In the genomic region with DNA sequence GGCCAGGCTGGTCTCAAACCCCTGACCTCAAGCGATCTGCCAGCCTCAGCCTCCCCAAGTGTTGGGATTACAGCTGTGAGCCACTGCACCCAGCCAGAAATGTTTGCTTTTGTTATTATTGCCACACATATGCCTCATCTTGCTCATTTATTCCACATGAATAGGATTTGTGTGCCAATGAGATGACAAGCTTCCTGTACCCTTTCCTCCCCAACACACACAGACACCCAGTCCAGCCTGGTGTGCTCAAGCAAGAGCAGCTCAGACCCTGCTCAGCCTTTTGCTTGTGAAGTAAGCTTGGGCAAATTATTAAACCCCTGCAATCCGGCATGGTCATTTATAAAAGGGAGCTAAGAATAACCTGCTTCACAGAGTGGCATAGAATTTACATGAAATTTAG, we compare ENCODE assay signal across 17 cellular contexts.
DNase-seq lines count a peak whose midpoint lies in the region; ATAC-seq, FAIRE-seq and TF ChIP-seq lines count a peak whose summit lies in the region.
"Had no signal": no experiment of that assay in that cellular context is flagged by ENCODE, and none has a peak within 500 bp of the region (broad histone marks: within the 10 kb centered on the region; RNA-seq: fewer than 3 reads in every experiment).

No MANE protein-coding gene starts in this region.

- H2AFZ ChIP-seq in IMR-90 (replicated peaks; ENCODE audit: low read length, poor library complexity): no peak overlapping the region

- H4K91ac ChIP-seq in IMR-90 (ENCODE audit: insufficient read depth, low read depth, low read length): no peak overlapping the region

- no CpG with 5 or more reads among the region's 2 CpGs for WGBS in IMR-90 (ENCODE audit: extremely low coverage in 2 of 2, insufficient read length in 1 of 2), 2 experiments

- H4K8ac ChIP-seq in IMR-90 (ENCODE audit: low read depth in 2 of 2, low read length in 2 of 2): no peak overlapping the region

- ATAC-seq in IMR-90 (ENCODE audit: low read depth) (no peak), GM19397 (IDR thresholded peaks at IDR 0.05; ENCODE audit: unreplicated experiment) (no peak)
- ATAC-seq: activated naive CD8-positive, alpha-beta T cell treated with anti-CD3 and anti-CD28 coated beads, Interleukin-2, amount 50 U/mL, for 24 hours; natural killer cell treated with Interleukin-12 subunit alpha and Interleukin-12 subunit beta and Interleukin-15 and Interleukin-18, amount 100 ng/mL, for 72 hours; stimulated activated naive CD8-positive, alpha-beta T cell treated with anti-CD3 and anti-CD28 coated beads, Interleukin-15, amount 100 ng/mL, for 72 hours had no signal

- no peaks in the 10 kb centered on the region; the same call in 1 of the 2 replicates for H3K9me1 ChIP-seq in IMR-90 (ENCODE audit: insufficient read depth, low read length)

- H3K36me3 ChIP-seq in IMR-90 (ENCODE audit: control insufficient read depth, insufficient read depth, low read length) (no peaks in the 10 kb centered on the region), vagina (no peaks in the 10 kb centered on the region)
- H3K36me3 ChIP-seq: left ventricle myocardium inferior, sigmoid colon had no signal

- intact Hi-C loops in IMR-90 (cut with micrococcal nuclease) (loop anchor here (10.0 kb wide), 1 partner anchor 206 kb away; no protein-coding TSS in a partner anchor), vagina (cut with DNase I) (no loop called here)

- no peak overlapping the region for H2BK120ac ChIP-seq in IMR-90 (ENCODE audit: low read depth, low read length)

- H2BK5ac ChIP-seq in IMR-90 (ENCODE audit: low read depth, low read length, poor library complexity, severe bottlenecking): no peak overlapping the region

- TF ChIP-seq RAD21 in IMR-90 (IDR thresholded peaks at IDR 0.05; ENCODE audit: low read length): no peak

- dilution Hi-C loops in IMR-90 (cut with HindIII; ENCODE audit: low sequenced_read_pairs, unreplicated experiment): no loop called here

- no peak overlapping the region for H3K18ac ChIP-seq in IMR-90 (ENCODE audit: low read depth, low read length)

- H2AK5ac ChIP-seq in IMR-90 (ENCODE audit: low read depth, low read length): no peak overlapping the region

- peaks cover 19% of the 10 kb centered on the region for H3K27me3 ChIP-seq in IMR-90 (ENCODE audit: control insufficient read depth, insufficient read depth, low read length)
- no peaks in the 10 kb centered on the region for H3K27me3 ChIP-seq in vagina
- H3K27me3 ChIP-seq: sigmoid colon had no signal

- no peak overlapping the region for H3K4me3 ChIP-seq in IMR-90 (ENCODE audit: insufficient read depth, low read depth, low read length)
- no peak overlapping the region for H3K4me3 ChIP-seq in vagina
- H3K4me3 ChIP-seq: left ventricle myocardium inferior, sigmoid colon had no signal

- no peak overlapping the region for H3K27ac Mint-ChIP-seq in T-helper 2 cell treated with Interferon-gamma antibody and Interleukin-4, amounts not matched to agents 5 μg/mL and 100 μg/mL, for 36 hours
- H3K27ac Mint-ChIP-seq: activated naive CD8-positive, alpha-beta T cell treated with anti-CD3 and anti-CD28 coated beads, Interleukin-2, amount 50 U/mL, for 24 hours; IgD-negative memory B cell; natural killer cell treated with Interleukin-12 subunit alpha and Interleukin-12 subunit beta and Interleukin-15 and Interleukin-18, amount 100 ng/mL, for 72 hours; stimulated activated naive CD8-positive, alpha-beta T cell treated with anti-CD3 and anti-CD28 coated beads, Interleukin-15, amount 100 ng/mL, for 72 hours had no signal

- no peak overlapping the region for H3K14ac ChIP-seq in IMR-90 (replicated peaks; ENCODE audit: low read depth, low read length)

- H3K23ac ChIP-seq in IMR-90 (ENCODE audit: low read depth, low read length): no peak overlapping the region

- H3K4me3 Mint-ChIP-seq in T-helper 2 cell treated with Interferon-gamma antibody and Interleukin-4, amounts not matched to agents 5 μg/mL and 100 μg/mL, for 36 hours: no peak overlapping the region
- H3K4me3 Mint-ChIP-seq: activated naive CD8-positive, alpha-beta T cell treated with anti-CD3 and anti-CD28 coated beads, Interleukin-2, amount 50 U/mL, for 24 hours; CD4-positive, alpha-beta memory T cell; natural killer cell treated with Interleukin-12 subunit alpha and Interleukin-12 subunit beta and Interleukin-15 and Interleukin-18, amount 100 ng/mL, for 72 hours; stimulated activated naive CD8-positive, alpha-beta T cell treated with anti-CD3 and anti-CD28 coated beads, Interleukin-15, amount 100 ng/mL, for 72 hours had no signal

- H4K20me1 ChIP-seq in IMR-90 (ENCODE audit: insufficient read depth, low read length): no peaks in the 10 kb centered on the region

- no peak overlapping the region for H3K27ac ChIP-seq in IMR-90 (ENCODE audit: insufficient read depth, low read length)
- no peak overlapping the region for H3K27ac ChIP-seq in vagina
- H3K27ac ChIP-seq: left ventricle myocardium inferior, sigmoid colon had no signal

- H3K9me3 ChIP-seq in IMR-90 (ENCODE audit: control insufficient read depth, insufficient read depth, low read length) (no peaks in the 10 kb centered on the region), vagina (no peaks in the 10 kb centered on the region)
- H3K9me3 ChIP-seq: left ventricle myocardium inferior, sigmoid colon had no signal

- no peak overlapping the region for H3K4me2 ChIP-seq in IMR-90 (ENCODE audit: low read depth, low read length)

- no peaks in the 10 kb centered on the region for H3K79me1 ChIP-seq in IMR-90 (ENCODE audit: low read depth in 1 of 2, low read length in 2 of 2)

- no peak overlapping the region for H3K9ac ChIP-seq in IMR-90 (ENCODE audit: low read depth, low read length)

- H2AK9ac ChIP-seq in IMR-90 (replicated peaks; ENCODE audit: low read depth, low read length, poor library complexity): no peak overlapping the region

- no peak overlapping the region for H3K56ac ChIP-seq in IMR-90 (ENCODE audit: extremely low read depth, insufficient read depth, low read length)

- no TSS peak for BruUV-seq in IMR-90 (replicated peaks; lab: Mats Ljungman, UMichigan)

- no peaks in the 10 kb centered on the region for H3K27me3 Mint-ChIP-seq in T-helper 2 cell treated with Interferon-gamma antibody and Interleukin-4, amounts not matched to agents 5 μg/mL and 100 μg/mL, for 36 hours (ENCODE audit: low read depth)
- H3K27me3 Mint-ChIP-seq: stimulated activated naive CD8-positive, alpha-beta T cell treated with anti-CD3 and anti-CD28 coated beads, Interleukin-15, amount 100 ng/mL, for 72 hours had no signal

- H2BK20ac ChIP-seq in IMR-90 (ENCODE audit: low read depth, low read length): no peak overlapping the region

- CTCF ChIA-PET in IMR-90 (lab: Yijun Ruan, JAX): no interaction called here

- POLR2A ChIA-PET in IMR-90 (lab: Charles Lee; ENCODE audit: unreplicated experiment): no interaction called here

- no peak for FAIRE-seq in frontal cortex (lab: Jason Lieb, UNC)

- peak; percentile 52 for DNase-seq in AG20443 (ENCODE audit: low spot score)
- DNase-seq in IMR-90: peak; percentile 37
- DNase-seq in amniotic epithelial cell (ENCODE audit: low read depth): peak; percentile 7
- DNase-seq in kidney tubule cell (ENCODE audit: low spot score): peak; percentile 87
- DNase-seq in frontal cortex (ENCODE audit: low spot score in 2 of 2): no peak
- no peak for DNase-seq in T-helper 2 cell treated with Interferon-gamma antibody and Interleukin-4, amounts not matched to agents 5 μg/mL and 100 μg/mL, for 36 hours (ENCODE audit: low spot score)
- DNase-seq in vagina (ENCODE audit: extremely low spot score in 2 of 2): no peak
- DNase-seq: activated naive CD8-positive, alpha-beta T cell treated with anti-CD3 and anti-CD28 coated beads, Interleukin-2, amount 50 U/mL, for 24 hours; activated T-cell treated with anti-CD3 and anti-CD28 coated beads for 4 hours; CD4-positive, alpha-beta memory T cell; left ventricle myocardium inferior; NCI-H1930; sigmoid colon; stimulated activated naive CD8-positive, alpha-beta T cell treated with anti-CD3 and anti-CD28 coated beads, Interleukin-15, amount 100 ng/mL, for 72 hours had no signal

- H3K4me1 ChIP-seq in IMR-90 (ENCODE audit: control insufficient read depth, insufficient read depth, low read length): peaks cover 4% of the 10 kb centered on the region; the same call in 1 of the 2 replicates
- H3K4me1 ChIP-seq in vagina: no peaks in the 10 kb centered on the region
- H3K4me1 ChIP-seq: left ventricle myocardium inferior had no signal

- no peak overlapping the region for H3K4ac ChIP-seq in IMR-90 (ENCODE audit: low read depth, low read length)

- H2BK15ac ChIP-seq in IMR-90 (ENCODE audit: low read depth, low read length): no peak overlapping the region

- TF ChIP-seq POLR2A in IMR-90 (IDR thresholded peaks at IDR 0.05; ENCODE audit: low read depth, low read length) (no peak), vagina (IDR thresholded peaks at IDR 0.05) (no peak)

- H3K9me3 Mint-ChIP-seq in T-helper 2 cell treated with Interferon-gamma antibody and Interleukin-4, amounts not matched to agents 5 μg/mL and 100 μg/mL, for 36 hours: no peaks in the 10 kb centered on the region
- H3K9me3 Mint-ChIP-seq: activated naive CD8-positive, alpha-beta T cell treated with anti-CD3 and anti-CD28 coated beads, Interleukin-2, amount 50 U/mL, for 24 hours; CD4-positive, alpha-beta memory T cell; IgD-negative memory B cell; natural killer cell treated with Interleukin-12 subunit alpha and Interleukin-12 subunit beta and Interleukin-15 and Interleukin-18, amount 100 ng/mL, for 72 hours; stimulated activated naive CD8-positive, alpha-beta T cell treated with anti-CD3 and anti-CD28 coated beads, Interleukin-15, amount 100 ng/mL, for 72 hours had no signal

- TF ChIP-seq CTCF in IMR-90 (conservative IDR thresholded peaks at IDR 0.05; ENCODE audit: low read depth, low read length): no peak
- no peak for TF ChIP-seq CTCF in vagina (IDR thresholded peaks at IDR 0.05)

- no peak overlapping the region for H4K5ac ChIP-seq in IMR-90 (ENCODE audit: low read depth, low read length)

- in situ Hi-C loops in IMR-90 (cut with MboI; ENCODE audit: low sequenced_read_pairs): no loop called here

- no peaks in the 10 kb centered on the region for H3K4me1 Mint-ChIP-seq in T-helper 2 cell treated with Interferon-gamma antibody and Interleukin-4, amounts not matched to agents 5 μg/mL and 100 μg/mL, for 36 hours (ENCODE audit: low read depth)
- H3K4me1 Mint-ChIP-seq: activated naive CD8-positive, alpha-beta T cell treated with anti-CD3 and anti-CD28 coated beads, Interleukin-2, amount 50 U/mL, for 24 hours; CD4-positive, alpha-beta memory T cell; stimulated activated naive CD8-positive, alpha-beta T cell treated with anti-CD3 and anti-CD28 coated beads, Interleukin-15, amount 100 ng/mL, for 72 hours had no signal

- no peaks in the 10 kb centered on the region for H3K36me3 Mint-ChIP-seq in T-helper 2 cell treated with Interferon-gamma antibody and Interleukin-4, amounts not matched to agents 5 μg/mL and 100 μg/mL, for 36 hours (ENCODE audit: low read depth)
- H3K36me3 Mint-ChIP-seq: CD4-positive, alpha-beta memory T cell; IgD-negative memory B cell; natural killer cell treated with Interleukin-12 subunit alpha and Interleukin-12 subunit beta and Interleukin-15 and Interleukin-18, amount 100 ng/mL, for 72 hours had no signal

Comparison
In these comparisons a context has a peak if more than half of its experiments do, and no peak if none do; other contexts are left out.
1. DNase-seq: peak in AG20443 (single experiment), IMR-90 (single experiment), amniotic epithelial cell (single experiment) and kidney tubule cell (single experiment); none in frontal cortex (0 of 2), T-helper 2 cell treated with Interferon-gamma antibody and Interleukin-4, amounts not matched to agents 5 μg/mL and 100 μg/mL, for 36 hours (single experiment) and vagina (0 of 2).